ENCODE assay signal across 12 cellular contexts in the genomic region with DNA sequence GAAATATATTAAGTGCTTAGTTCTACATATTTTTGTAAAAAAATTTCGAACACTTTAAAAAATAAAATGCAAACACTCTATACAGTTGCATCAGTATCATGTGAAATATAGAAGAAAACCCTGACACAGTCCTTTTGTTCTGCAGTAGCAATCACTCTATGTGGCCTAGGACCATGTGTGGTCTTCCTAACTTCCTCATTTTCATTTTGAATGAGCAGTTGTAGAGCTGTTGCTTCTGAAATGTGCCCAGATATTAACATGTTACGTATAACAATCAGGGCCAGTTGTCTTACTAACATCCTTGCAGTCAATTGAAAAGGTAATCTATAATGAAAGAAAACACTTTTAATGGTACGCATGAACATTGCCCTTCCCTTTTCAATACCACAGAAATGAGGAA.
DNase-seq lines count a peak whose midpoint lies in the region; ATAC-seq and TF ChIP-seq lines count a peak whose summit lies in the region.
"Had no signal": no experiment of that assay in that cellular context is flagged by ENCODE, and none has a peak within 500 bp of the region (broad histone marks: within the 10 kb centered on the region; RNA-seq: fewer than 3 reads in every experiment).

No MANE protein-coding gene starts in this region.

- no peaks in the 10 kb centered on the region for H3K27me3 Mint-ChIP-seq in activated CD8-positive, alpha-beta T cell treated with anti-CD3 and anti-CD28 coated beads for 36 hours
- H3K27me3 Mint-ChIP-seq: T-helper 17 cell had no signal

- no peak overlapping the region for H3K27ac ChIP-seq in body of pancreas
- no peak overlapping the region for H3K27ac ChIP-seq in esophagus squamous epithelium
- H3K27ac ChIP-seq: prostate gland had no signal

- WGBS in body of pancreas, 2 donors, result 74 to 89% methylated on average over 3 of the region's 3 CpGs
- WGBS in esophagus squamous epithelium, 2 donors, result 83% methylated on average over 3 of the region's 3 CpGs

- peaks cover 57% of the 10 kb centered on the region for H3K36me3 Mint-ChIP-seq in activated CD8-positive, alpha-beta T cell treated with anti-CD3 and anti-CD28 coated beads for 36 hours (ENCODE audit: low read depth)

- TF ChIP-seq POLR2A in body of pancreas (IDR thresholded peaks at IDR 0.05) (no peak), esophagus squamous epithelium (IDR thresholded peaks at IDR 0.05) (no peak)

- TF ChIP-seq CTCF in activated CD8-positive, alpha-beta T cell treated with anti-CD3 and anti-CD28 coated beads for 36 hours (IDR thresholded peaks at IDR 0.05), result no peak
- TF ChIP-seq CTCF in body of pancreas (IDR thresholded peaks at IDR 0.05) (no peak), esophagus squamous epithelium (IDR thresholded peaks at IDR 0.05) (no peak)

- ATAC-seq in GM18499 (IDR thresholded peaks at IDR 0.05; ENCODE audit: insufficient read depth, unreplicated experiment) (peak; percentile 46), GM21515 (IDR thresholded peaks at IDR 0.05; ENCODE audit: unreplicated experiment) (peak; percentile 52), HG03378 (IDR thresholded peaks at IDR 0.05; ENCODE audit: unreplicated experiment) (peak; percentile 71), body of pancreas (no peak)
- no peak for ATAC-seq in activated CD8-positive, alpha-beta T cell treated with anti-CD3 and anti-CD28 coated beads for 36 hours
- ATAC-seq: K562, T-helper 17 cell had no signal

- no peaks in the 10 kb centered on the region for H3K4me1 ChIP-seq in body of pancreas
- H3K4me1 ChIP-seq in esophagus squamous epithelium, result no peaks in the 10 kb centered on the region
- H3K4me1 ChIP-seq: prostate gland had no signal

- peak overlapping the region; percentile 70 for H3K27ac Mint-ChIP-seq in activated CD8-positive, alpha-beta T cell treated with anti-CD3 and anti-CD28 coated beads for 36 hours

- no peaks in the 10 kb centered on the region for H3K9me3 Mint-ChIP-seq in activated CD8-positive, alpha-beta T cell treated with anti-CD3 and anti-CD28 coated beads for 36 hours

- H3K9me3 ChIP-seq in body of pancreas (no peaks in the 10 kb centered on the region), esophagus squamous epithelium (no peaks in the 10 kb centered on the region)
- H3K9me3 ChIP-seq: prostate gland had no signal

- H3K27me3 ChIP-seq in body of pancreas, result no peaks in the 10 kb centered on the region
- H3K27me3 ChIP-seq in esophagus squamous epithelium, result no peaks in the 10 kb centered on the region

- CTCF ChIA-PET in activated CD8-positive, alpha-beta T cell treated with anti-CD3 and anti-CD28 coated beads for 36 hours (lab: Charles Lee), result interaction anchor here (0.9 kb wide), 1 partner anchor 9 kb away, joined by 5 read pairs; no protein-coding TSS in a partner anchor

- peaks cover 56% of the 10 kb centered on the region for H3K4me1 Mint-ChIP-seq in activated CD8-positive, alpha-beta T cell treated with anti-CD3 and anti-CD28 coated beads for 36 hours (ENCODE audit: low read depth)

- intact Hi-C loops in activated CD8-positive, alpha-beta T cell treated with anti-CD3 and anti-CD28 coated beads for 36 hours (cut with micrococcal nuclease), result no loop called here
- intact Hi-C loops in body of pancreas (cut with DNase I), result no loop called here
- intact Hi-C loops in esophagus squamous epithelium (cut with DNase I), result no loop called here

- H3K4me3 ChIP-seq in body of pancreas (no peak overlapping the region), esophagus squamous epithelium (no peak overlapping the region)
- H3K4me3 ChIP-seq: K562, prostate gland had no signal

- no peak overlapping the region for H3K4me3 Mint-ChIP-seq in activated CD8-positive, alpha-beta T cell treated with anti-CD3 and anti-CD28 coated beads for 36 hours

- POLR2A ChIA-PET in activated CD8-positive, alpha-beta T cell treated with anti-CD3 and anti-CD28 coated beads for 36 hours (lab: Charles Lee), result no interaction called here

- no peaks in the 10 kb centered on the region for H3K36me3 ChIP-seq in body of pancreas (replicated peaks in 1 of 2; ENCODE audit: insufficient read depth in 1 of 2, low read depth in 2 of 2)
- H3K36me3 ChIP-seq in esophagus squamous epithelium, result peaks cover 0 to 7% (median 0%) of the 10 kb centered on the region in 3 donors
- H3K36me3 ChIP-seq: prostate gland had no signal

- no peak for DNase-seq in activated CD8-positive, alpha-beta T cell treated with anti-CD3 and anti-CD28 coated beads for 36 hours
- DNase-seq in effector CD8-positive, alpha-beta T cell (lab: John Stamatoyannopoulos, UW), result no peak
- no peak for DNase-seq in body of pancreas
- DNase-seq in COLO829 (ENCODE audit: low spot score), result no peak
- DNase-seq in esophagus squamous epithelium (lab: John Stamatoyannopoulos, UW), result no peak
- DNase-seq: DMS 273 treated with DMSO at 0.1 percent for 48 hours, T-helper 17 cell had no signal

Comparison
In these comparisons a context has a peak if more than half of its experiments do, and no peak if none do; other contexts are left out.
1. ATAC-seq: peak in GM18499 (single experiment), GM21515 (single experiment) and HG03378 (single experiment); none in activated CD8-positive, alpha-beta T cell treated with anti-CD3 and anti-CD28 coated beads for 36 hours (single experiment) and body of pancreas (single experiment).